ENCODE assay signal across 14 cellular contexts in genomic region chr6:5638666-5639065, GRCh38.
DNase-seq lines count a peak whose midpoint lies in the region; ATAC-seq and TF ChIP-seq lines count a peak whose summit lies in the region.
"Had no signal": no experiment of that assay in that cellular context is flagged by ENCODE, and none has a peak within 500 bp of the region (broad histone marks: within the 10 kb centered on the region; RNA-seq: fewer than 3 reads in every experiment).

No MANE protein-coding gene starts in this region.

- H3K14ac ChIP-seq in mesenchymal stem cell (ENCODE audit: low read length in 2 of 2), result no peak overlapping the region

- H3K4me3 ChIP-seq in dorsolateral prefrontal cortex (peak overlapping the region in 3 of 59 donors; percentile 17 to 36 (median 25)), left ventricle myocardium inferior (no peak overlapping the region), mesenchymal stem cell (ENCODE audit: insufficient read depth in 1 of 2, low read depth in 1 of 2, low read length in 2 of 2) (no peak overlapping the region)

- H3K4me2 ChIP-seq in mesenchymal stem cell (ENCODE audit: low read length, poor library complexity, severe bottlenecking), result no peak overlapping the region
- H3K4me2 ChIP-seq: KMS-11 had no signal

- no peak overlapping the region for H3K9ac ChIP-seq in mesenchymal stem cell (ENCODE audit: low read length)
- H3K9ac ChIP-seq: KMS-11 had no signal

- H2BK15ac ChIP-seq in mesenchymal stem cell (ENCODE audit: low read depth, poor library complexity, severe bottlenecking), result no peak overlapping the region

- no peaks in the 10 kb centered on the region for H3K36me3 ChIP-seq in left ventricle myocardium inferior
- no peaks in the 10 kb centered on the region for H3K36me3 ChIP-seq in mesenchymal stem cell (ENCODE audit: control insufficient read depth in 1 of 2, insufficient read depth in 2 of 2, low read depth in 1 of 2, low read length in 2 of 2)

- H3K27ac ChIP-seq in dorsolateral prefrontal cortex, result peak overlapping the region in 44 of 59 donors; percentile 1 to 81 (median 50)
- peak overlapping the region; percentile 49 for H3K27ac ChIP-seq in left ventricle myocardium inferior (replicated peaks)
- H3K27ac ChIP-seq in mesenchymal stem cell (ENCODE audit: low read length, poor library complexity, severe bottlenecking), result no peak overlapping the region
- H3K27ac ChIP-seq: KMS-11 had no signal

- no peak overlapping the region for H2BK120ac ChIP-seq in mesenchymal stem cell (ENCODE audit: low read depth, low read length)

- H3K9me3 ChIP-seq in left ventricle myocardium inferior (replicated peaks) (peaks cover 18% of the 10 kb centered on the region), mesenchymal stem cell (ENCODE audit: control insufficient read depth, low read length) (peaks cover 11% of the 10 kb centered on the region)

- H2BK12ac ChIP-seq in mesenchymal stem cell (ENCODE audit: low read length in 2 of 2), result peak overlapping the region in 1 of 2 experiments; percentile 9

- H3K4me1 ChIP-seq in left ventricle myocardium inferior (peaks cover 13% of the 10 kb centered on the region), mesenchymal stem cell (ENCODE audit: control insufficient read depth, insufficient read depth, low read depth, low read length) (no peaks in the 10 kb centered on the region)

- TF ChIP-seq CTCF in dorsolateral prefrontal cortex (IDR thresholded peaks at IDR 0.05 in 54 of 56, conservative IDR thresholded peaks at IDR 0.05 in 2 of 56; ENCODE audit: low read depth in 1 of 56, partially characterized antibody in 56 of 56) (peak in 1 of 56 donors; percentile 9), left ventricle myocardium inferior (IDR thresholded peaks at IDR 0.05; ENCODE audit: borderline replicate concordance) (no peak)

- H2BK5ac ChIP-seq in mesenchymal stem cell (ENCODE audit: low read depth, low read length, poor library complexity, severe bottlenecking), result no peak overlapping the region

- WGBS in mesenchymal stem cell, result 92% methylated on average over 7 of the region's 8 CpGs

- no peak overlapping the region for H2AFZ ChIP-seq in mesenchymal stem cell (ENCODE audit: low read depth, low read length)

- H3K27me3 ChIP-seq in dorsolateral prefrontal cortex (no peaks in the 10 kb centered on the region), left ventricle myocardium inferior (ENCODE audit: low read depth) (no peaks in the 10 kb centered on the region), mesenchymal stem cell (ENCODE audit: control insufficient read depth in 1 of 2, insufficient read depth in 1 of 2, low read length in 2 of 2) (no peaks in the 10 kb centered on the region)

- no peak overlapping the region for H3K23ac ChIP-seq in mesenchymal stem cell (ENCODE audit: low read length in 2 of 2)

- peaks cover 1% of the 10 kb centered on the region for H3K79me1 ChIP-seq in mesenchymal stem cell (replicated peaks; ENCODE audit: low read length, poor library complexity, severe bottlenecking)

- peak overlapping the region; percentile 13 for H4K8ac ChIP-seq in mesenchymal stem cell (ENCODE audit: low read length)

- ATAC-seq in GM21619 (IDR thresholded peaks at IDR 0.05; ENCODE audit: unreplicated experiment) (no peak), HG02678 (IDR thresholded peaks at IDR 0.05; ENCODE audit: unreplicated experiment) (no peak)

- no peak overlapping the region for H3K18ac ChIP-seq in mesenchymal stem cell (ENCODE audit: low read depth in 1 of 2, low read length in 2 of 2)

- intact Hi-C loops in dorsolateral prefrontal cortex (cut with DNase I), result no loop called here
- intact Hi-C loops in left ventricle myocardium inferior (cut with micrococcal nuclease), result no loop called here

- no peak overlapping the region for H4K91ac ChIP-seq in mesenchymal stem cell (ENCODE audit: low read length)

- no peak overlapping the region for H2AK5ac ChIP-seq in mesenchymal stem cell (ENCODE audit: low read length, severe bottlenecking)

- no peak overlapping the region for H3K4ac ChIP-seq in mesenchymal stem cell (ENCODE audit: low read depth in 1 of 2, low read length in 2 of 2)

- DNase-seq in dorsolateral prefrontal cortex (peak; percentile 8 to 85 (median 66)), left ventricle myocardium inferior (peak; percentile 73), mesenchymal stem cell (no peak), superior temporal gyrus (ENCODE audit: extremely low spot score) (peak; percentile 71), ecto neural progenitor cell (ENCODE audit: low spot score) (no peak)
- DNase-seq: COR-L47, GF-D8, NCI-H1048, NCI-H146, NCI-H2081 treated with DMSO at 0.1 percent for 48 hours, NCI-H510A had no signal

Comparison
In these comparisons a context has a peak if more than half of its experiments do, and no peak if none do; other contexts are left out.
1. DNase-seq: peak in dorsolateral prefrontal cortex (10 of 10), left ventricle myocardium inferior (single experiment) and superior temporal gyrus (single experiment); none in mesenchymal stem cell (single experiment) and ecto neural progenitor cell (single experiment).